ENCODE assay signal across 12 cellular contexts in genomic region chr3:172648736-172649135, GRCh38.
A peak's percentile ranks its signal among the peaks of the same experiment; 100 is the strongest.
DNase-seq lines count a peak whose midpoint lies in the region; ATAC-seq and TF ChIP-seq lines count a peak whose summit lies in the region.
"Had no signal": no experiment of that assay in that cellular context is flagged by ENCODE, and none has a peak within 500 bp of the region (broad histone marks: within the 10 kb centered on the region; RNA-seq: fewer than 3 reads in every experiment).

No MANE protein-coding gene starts in this region.

- H3K79me2 ChIP-seq in neural progenitor cell (ENCODE audit: low read depth) = no peaks in the 10 kb centered on the region

- no peak overlapping the region for H3K4me3 Mint-ChIP-seq in neural progenitor cell
- H3K4me3 Mint-ChIP-seq: activated T-helper 1 cell treated with anti-CD3 and anti-CD28 coated beads, Interleukin-12 subunit alpha, Interleukin-12 subunit beta, Interleukin-2, Interleukin-4 antibody, amounts not matched to agents 30 ng/mL and 10 ng/mL and 1 ng/mL, durations not matched to agents 14 hours and 24 hours and 36 hours; T-helper 2 cell treated with Interferon-gamma antibody and Interleukin-4, amounts not matched to agents 5 μg/mL and 100 μg/mL, for 36 hours had no signal

- H2AFZ ChIP-seq in neural progenitor cell (replicated peaks) = no peak overlapping the region

- peaks cover 13% of the 10 kb centered on the region for H3K4me1 Mint-ChIP-seq in neural progenitor cell

- H3K36me3 Mint-ChIP-seq in neural progenitor cell = no peaks in the 10 kb centered on the region

- no peak for TF ChIP-seq CTCF in gastroesophageal sphincter (IDR thresholded peaks at IDR 0.05)
- no peak for TF ChIP-seq CTCF in neural progenitor cell (IDR thresholded peaks at IDR 0.05)

- no peak overlapping the region for H3K9ac ChIP-seq in adipocyte (ENCODE audit: low read length)
- no peak overlapping the region for H3K9ac ChIP-seq in neural progenitor cell

- H3K4me1 ChIP-seq in adipocyte (ENCODE audit: control insufficient read depth, insufficient read depth, low read length) (peaks cover 19% of the 10 kb centered on the region), gastroesophageal sphincter (peaks cover 0 to 42% (median 14%) of the 10 kb centered on the region in 3 donors), neural progenitor cell (no peaks in the 10 kb centered on the region)

- H3K36me3 ChIP-seq in adipocyte (ENCODE audit: control insufficient read depth, insufficient read depth, low read length, severe bottlenecking) (no peaks in the 10 kb centered on the region), gastroesophageal sphincter (peaks cover 0 to 7% of the 10 kb centered on the region in 2 donors), neural progenitor cell (no peaks in the 10 kb centered on the region)

- TF ChIP-seq EP300 in Ishikawa (IDR thresholded peaks at IDR 0.05; ENCODE audit: borderline replicate concordance) (no peak), gastroesophageal sphincter (IDR thresholded peaks at IDR 0.05) (no peak)

- H4K20me1 ChIP-seq in neural progenitor cell (ENCODE audit: low read depth) = no peaks in the 10 kb centered on the region

- no peak for TF ChIP-seq POLR2A in gastroesophageal sphincter (IDR thresholded peaks at IDR 0.05)

- H3K4me3 ChIP-seq in adipocyte (ENCODE audit: low read length) = no peak overlapping the region
- no peak overlapping the region for H3K4me3 ChIP-seq in gastroesophageal sphincter
- no peak overlapping the region for H3K4me3 ChIP-seq in neural progenitor cell

- H3K9me3 ChIP-seq in adipocyte (ENCODE audit: control insufficient read depth, low read length) (no peaks in the 10 kb centered on the region), gastroesophageal sphincter (no peaks in the 10 kb centered on the region), neural progenitor cell (ENCODE audit: low read depth) (no peaks in the 10 kb centered on the region)

- peak; percentile 24 for DNase-seq in AG08395 (ENCODE audit: low spot score)
- peak; percentile 49 for DNase-seq in adipocyte (ENCODE audit: low read depth)
- DNase-seq in ACHN = no peak
- DNase-seq in ureter (ENCODE audit: low spot score) = no peak
- no peak for DNase-seq in neural progenitor cell (ENCODE audit: low spot score)
- DNase-seq: cortex of kidney, NCI-H1105 had no signal

- in situ Hi-C loops in ACHN (cut with HindIII; ENCODE audit: low pct_ligation_motif_present, low pct_unique_long_range_greater_than_20kb, low sequenced_read_pairs) = no loop called here

- no peak overlapping the region for H3K4me2 ChIP-seq in neural progenitor cell

- peaks cover 13% of the 10 kb centered on the region for H3F3A ChIP-seq in neural progenitor cell (ENCODE audit: low read depth)

- H3K27ac ChIP-seq in gastroesophageal sphincter = peak overlapping the region in 3 of 4 donors; percentile 26 to 47 (median 41)
- H3K27ac ChIP-seq in neural progenitor cell = no peak overlapping the region

- 35 to 45% methylated on average over 7 to 8 of the region's 8 CpGs for WGBS in gastroesophageal sphincter (ENCODE audit: low coverage in 1 of 2), 2 donors

- peaks cover 3% of the 10 kb centered on the region for H3K9me3 Mint-ChIP-seq in neural progenitor cell
- H3K9me3 Mint-ChIP-seq: activated T-helper 1 cell treated with anti-CD3 and anti-CD28 coated beads, Interleukin-12 subunit alpha, Interleukin-12 subunit beta, Interleukin-2, Interleukin-4 antibody, amounts not matched to agents 30 ng/mL and 10 ng/mL and 1 ng/mL, durations not matched to agents 14 hours and 24 hours and 36 hours; T-helper 2 cell treated with Interferon-gamma antibody and Interleukin-4, amounts not matched to agents 5 μg/mL and 100 μg/mL, for 36 hours had no signal

- peaks cover 5% of the 10 kb centered on the region for H3K27me3 Mint-ChIP-seq in neural progenitor cell (ENCODE audit: insufficient read depth, low read depth)

- peak; percentile 43 for ATAC-seq in gastroesophageal sphincter
- no peak for ATAC-seq in GM21423 (IDR thresholded peaks at IDR 0.05; ENCODE audit: unreplicated experiment)

- TF ChIP-seq RAD21 in Ishikawa (IDR thresholded peaks at IDR 0.05; ENCODE audit: low read depth) = no peak

- H3K27me3 ChIP-seq in adipocyte (replicated peaks; ENCODE audit: control insufficient read depth, insufficient read depth, low read length) = no peaks in the 10 kb centered on the region
- no peaks in the 10 kb centered on the region for H3K27me3 ChIP-seq in gastroesophageal sphincter
- no peaks in the 10 kb centered on the region for H3K27me3 ChIP-seq in neural progenitor cell

- no peak overlapping the region for H3K27ac Mint-ChIP-seq in neural progenitor cell
- H3K27ac Mint-ChIP-seq: activated T-helper 1 cell treated with anti-CD3 and anti-CD28 coated beads, Interleukin-12 subunit alpha, Interleukin-12 subunit beta, Interleukin-2, Interleukin-4 antibody, amounts not matched to agents 30 ng/mL and 10 ng/mL and 1 ng/mL, durations not matched to agents 14 hours and 24 hours and 36 hours; T-helper 2 cell treated with Interferon-gamma antibody and Interleukin-4, amounts not matched to agents 5 μg/mL and 100 μg/mL, for 36 hours had no signal

TF ChIP-seq in Ishikawa, 13 proteins besides CTCF, POLR2A, EP300 and RAD21:
- TF ChIP-seq YY1 (IDR thresholded peaks at IDR 0.05; ENCODE audit: low read depth) (no peak), CREB1 (IDR thresholded peaks at IDR 0.05; ENCODE audit: low read depth) (no peak), CEBPB (IDR thresholded peaks at IDR 0.05) (peak; percentile 68), TEAD4 (IDR thresholded peaks at IDR 0.05) (no peak), EGR1 (IDR thresholded peaks at IDR 0.05) (no peak), FOXM1 (IDR thresholded peaks at IDR 0.05; ENCODE audit: borderline replicate concordance, low read depth) (no peak), ZBTB7A (IDR thresholded peaks at IDR 0.05; ENCODE audit: low read depth) (no peak)
- TF ChIP-seq, protein P1, sequence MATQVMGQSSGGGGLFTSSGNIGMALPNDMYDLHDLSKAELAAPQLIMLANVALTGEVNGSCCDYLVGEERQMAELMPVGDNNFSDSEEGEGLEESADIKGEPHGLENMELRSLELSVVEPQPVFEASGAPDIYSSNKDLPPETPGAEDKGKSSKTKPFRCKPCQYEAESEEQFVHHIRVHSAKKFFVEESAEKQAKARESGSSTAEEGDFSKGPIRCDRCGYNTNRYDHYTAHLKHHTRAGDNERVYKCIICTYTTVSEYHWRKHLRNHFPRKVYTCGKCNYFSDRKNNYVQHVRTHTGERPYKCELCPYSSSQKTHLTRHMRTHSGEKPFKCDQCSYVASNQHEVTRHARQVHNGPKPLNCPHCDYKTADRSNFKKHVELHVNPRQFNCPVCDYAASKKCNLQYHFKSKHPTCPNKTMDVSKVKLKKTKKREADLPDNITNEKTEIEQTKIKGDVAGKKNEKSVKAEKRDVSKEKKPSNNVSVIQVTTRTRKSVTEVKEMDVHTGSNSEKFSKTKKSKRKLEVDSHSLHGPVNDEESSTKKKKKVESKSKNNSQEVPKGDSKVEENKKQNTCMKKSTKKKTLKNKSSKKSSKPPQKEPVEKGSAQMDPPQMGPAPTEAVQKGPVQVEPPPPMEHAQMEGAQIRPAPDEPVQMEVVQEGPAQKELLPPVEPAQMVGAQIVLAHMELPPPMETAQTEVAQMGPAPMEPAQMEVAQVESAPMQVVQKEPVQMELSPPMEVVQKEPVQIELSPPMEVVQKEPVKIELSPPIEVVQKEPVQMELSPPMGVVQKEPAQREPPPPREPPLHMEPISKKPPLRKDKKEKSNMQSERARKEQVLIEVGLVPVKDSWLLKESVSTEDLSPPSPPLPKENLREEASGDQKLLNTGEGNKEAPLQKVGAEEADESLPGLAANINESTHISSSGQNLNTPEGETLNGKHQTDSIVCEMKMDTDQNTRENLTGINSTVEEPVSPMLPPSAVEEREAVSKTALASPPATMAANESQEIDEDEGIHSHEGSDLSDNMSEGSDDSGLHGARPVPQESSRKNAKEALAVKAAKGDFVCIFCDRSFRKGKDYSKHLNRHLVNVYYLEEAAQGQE (IDR thresholded peaks at IDR 0.05; ENCODE audit: low read depth) = no peak

Comparison
In these comparisons a context has a peak if more than half of its experiments do, and no peak if none do; other contexts are left out.
1. DNase-seq: peak in AG08395 (single experiment) and adipocyte (single experiment); none in ACHN (single experiment), ureter (single experiment) and neural progenitor cell (single experiment).